ENCODE assay signal across 14 cellular contexts in genomic region chr1:110214454-110215404, GRCh38. TPM values are rescaled to one million over a fixed set of nuclear protein-coding genes. Genes with fewer than 3 reads are reported as not detected.
DNase-seq lines count a peak whose midpoint lies in the region; ATAC-seq, FAIRE-seq and TF ChIP-seq lines count a peak whose summit lies in the region.
"Had no signal": no experiment of that assay in that cellular context is flagged by ENCODE, and none has a peak within 500 bp of the region (broad histone marks: within the 10 kb centered on the region; RNA-seq: fewer than 3 reads in every experiment).

No MANE protein-coding gene starts in this region.

- 0 out of 2 replicates have a peak overlapping the region, but pooled peaks have one; percentile 75 for H3K27ac Mint-ChIP-seq in WTC11
- H3K27ac Mint-ChIP-seq: activated naive CD8-positive, alpha-beta T cell had no signal

- FAIRE-seq in D721Med (lab: Jason Lieb, UNC) = no peak
- FAIRE-seq: H1 had no signal

- no peak overlapping the region for H3K9ac ChIP-seq in liver (ENCODE audit: low read depth in 1 of 2, low read length in 2 of 2)

- CTCF ChIA-PET in AG04450 (lab: Charles Lee) = interaction anchor here (0.9 to 17.9 kb wide), 6 partner anchors 7 to 281 kb away, joined by 3 to 1035 read pairs (median 12); no protein-coding TSS in a partner anchor
- CTCF ChIA-PET in WTC11 (lab: Charles Lee) = interaction anchor here (1.7 to 11.5 kb wide), 3 partner anchors 18 to 281 kb away, joined by 4 to 759 read pairs (median 6); no protein-coding TSS in a partner anchor

- H3K4me3 Mint-ChIP-seq in WTC11 = no peak overlapping the region
- H3K4me3 Mint-ChIP-seq: activated naive CD8-positive, alpha-beta T cell had no signal

- peaks cover 16% of the 10 kb centered on the region for H3K27me3 Mint-ChIP-seq in WTC11 (ENCODE audit: low read depth)
- H3K27me3 Mint-ChIP-seq: activated naive CD8-positive, alpha-beta T cell had no signal

- H3K9me3 ChIP-seq in AG04450 (ENCODE audit: control insufficient read depth, insufficient read depth, low read length) (no peaks in the 10 kb centered on the region; the same call in 1 of the 2 replicates), liver (ENCODE audit: control insufficient read depth in 4 of 4, low read length in 3 of 4) (no peaks in the 10 kb centered on the region)
- H3K9me3 ChIP-seq: heart left ventricle had no signal

- intact Hi-C loops in head of caudate nucleus (cut with DNase I) = no loop called here

- H3K27me3 ChIP-seq in AG04450 (ENCODE audit: control insufficient read depth, insufficient read depth, low read length) (peaks cover 34% of the 10 kb centered on the region), liver (ENCODE audit: control insufficient read depth in 4 of 4, insufficient read depth in 4 of 4, low read length in 3 of 4) (peaks cover 0 to 2% (median 0%) of the 10 kb centered on the region in 4 donors), H7 (ENCODE audit: control insufficient read depth, insufficient read depth, low read length) (peaks cover 22% of the 10 kb centered on the region)

- H3K9me3 Mint-ChIP-seq in WTC11 = no peaks in the 10 kb centered on the region

- ATAC-seq in WTC11 (no peak), HG02870 (IDR thresholded peaks at IDR 0.05; ENCODE audit: unreplicated experiment) (no peak)
- ATAC-seq: activated CD4-positive, CD25-positive, alpha-beta regulatory T cell treated with anti-CD3 and anti-CD28 coated beads, Interleukin-2, amount 50 U/mL, for 24 hours; heart left ventricle had no signal

- peaks cover 23% of the 10 kb centered on the region for H3K4me1 Mint-ChIP-seq in WTC11

- no peak for TF ChIP-seq RAD21 in liver (IDR thresholded peaks at IDR 0.05)

- H3K4me1 ChIP-seq in liver (ENCODE audit: control insufficient read depth in 4 of 4, insufficient read depth in 4 of 4, low read length in 3 of 4) = peaks cover 0 to 14% (median 8%) of the 10 kb centered on the region in 4 donors

- 77% methylated on average over 16 of the region's 16 CpGs for WGBS in liver

- DNase-seq in AG04450 (ENCODE audit: low read depth, low spot score) (no peak), D721Med (ENCODE audit: insufficient read length, low spot score) (peak; percentile 61), WTC11 (ENCODE audit: low spot score) (no peak), H7 (no peak), SKM-1 treated with dmso at 0.1 percent for 144 hours (lab: John Stamatoyannopoulos, UW; ENCODE audit: unreplicated experiment) (no peak), head of caudate nucleus (no peak)
- DNase-seq: heart left ventricle, KBM-7, NCI-H446 treated with DMSO at 0.1 percent for 48 hours had no signal

- POLR2A ChIA-PET in AG04450 (lab: Yijun Ruan, JAX) = no interaction called here
- POLR2A ChIA-PET in WTC11 (lab: Charles Lee) = no interaction called here

- no peaks in the 10 kb centered on the region for H3K36me3 Mint-ChIP-seq in WTC11
- H3K36me3 Mint-ChIP-seq: activated naive CD8-positive, alpha-beta T cell had no signal

- H3K27ac ChIP-seq in AG04450 (ENCODE audit: low read depth, low read length) (peak overlapping the region; percentile 21), liver (ENCODE audit: low read depth in 1 of 2, low read length in 2 of 2) (no peak overlapping the region)
- H3K27ac ChIP-seq: heart left ventricle had no signal

- H3K36me3 ChIP-seq in liver (ENCODE audit: control insufficient read depth in 4 of 4, insufficient read depth in 3 of 4, low read depth in 1 of 4, low read length in 3 of 4) (no peaks in the 10 kb centered on the region), H7 (replicated peaks; ENCODE audit: control insufficient read depth, insufficient read depth, low read length) (no peaks in the 10 kb centered on the region)

- H3K4me3 ChIP-seq in AG04450 (ENCODE audit: low read depth, low read length) (no peak overlapping the region), liver (ENCODE audit: low read depth in 1 of 3, low read length in 3 of 3) (no peak overlapping the region), H7 (ENCODE audit: insufficient read depth, low read depth, low read length) (no peak overlapping the region)
- H3K4me3 ChIP-seq: heart left ventricle had no signal

- no peak for TF ChIP-seq CTCF in AG04450 (IDR thresholded peaks at IDR 0.05; ENCODE audit: low read depth, low read length)
- TF ChIP-seq CTCF in D721Med (IDR thresholded peaks at IDR 0.05; ENCODE audit: insufficient read depth, missing control alignments) = no peak
- no peak for TF ChIP-seq CTCF in WTC11 (IDR thresholded peaks at IDR 0.05)
- TF ChIP-seq CTCF in liver (IDR thresholded peaks at IDR 0.05; ENCODE audit: low read depth, low read length, missing input control) = no peak

TF ChIP-seq in WTC11, 78 proteins besides CTCF, POLR2A, EP300 and RAD21 (continues in another document):
- TF ChIP-seq ZNF121 (CRISPR knock-in tag; IDR thresholded peaks at IDR 0.05) (no peak), GTF2I (CRISPR knock-in tag; conservative IDR thresholded peaks at IDR 0.05) (no peak), TCF7 (CRISPR knock-in tag; IDR thresholded peaks at IDR 0.05; ENCODE audit: low read depth) (no peak), ZNF532 (CRISPR knock-in tag; IDR thresholded peaks at IDR 0.05; ENCODE audit: borderline replicate concordance) (no peak)

TF ChIP-seq in liver, 16 proteins besides CTCF, POLR2A, EP300 and RAD21:
- TF ChIP-seq HNF4A (conservative IDR thresholded peaks at IDR 0.05) = peak in 1 of 2 donors; percentile 29
- no peak for TF ChIP-seq YY1 (IDR thresholded peaks at IDR 0.05)
- peak; percentile 39 for TF ChIP-seq FOXA2 (IDR thresholded peaks at IDR 0.05)

RNA-seq across cellular contexts. Expression of gene KCNC4, which starts 4.6 kb away (rescaled TPM):
- polyA plus RNA-seq in AG04450 (2011; rRNA removed) (0.36 and 0.63 TPM in 2 replicates), liver (1 to 10 TPM in 1 of 2 donors, under 1 TPM in 1; 0.46 to 1.9 TPM)
- polyA minus RNA-seq in AG04450 (2011; rRNA and poly(A)+ RNA removed) = 0.48 and 0.74 TPM in 2 replicates
- total RNA-seq in WTC11 (2021) (19.9 to 21.9 TPM (median 21.9 TPM) in 3 replicates), liver (1 to 10 TPM; 1.0 to 2.5 TPM)
- total RNA-seq in H7 (2014; rRNA removed; shearing (Covaris generic)) = 3.3 and 8.6 TPM in 2 replicates
